ENCODE assay signal across 10 cellular contexts in genomic region chr17:67829331-67829730, GRCh38. TPM values are rescaled to one million over a fixed set of nuclear protein-coding genes. Genes with fewer than 3 reads are reported as not detected.
DNase-seq lines count a peak whose midpoint lies in the region; ATAC-seq and TF ChIP-seq lines count a peak whose summit lies in the region.
"Had no signal": no experiment of that assay in that cellular context is flagged by ENCODE, and none has a peak within 500 bp of the region (broad histone marks: within the 10 kb centered on the region; RNA-seq: fewer than 3 reads in every experiment).

No MANE protein-coding gene starts in this region.

- DNase-seq in CD4-positive, CD25-positive, alpha-beta regulatory T cell: peak; percentile 6 to 88 (median 29)
- DNase-seq in activated effector memory CD4-positive, alpha-beta T cell treated with anti-CD3 and anti-CD28 coated beads, Interleukin-2, amount 50 U/mL, for 16 hours: peak; percentile 73
- no peak for DNase-seq in natural killer cell
- no peak for DNase-seq in HEK293T (ENCODE audit: extremely low spot score)
- no peak for DNase-seq in erythroblast (lab: John Stamatoyannopoulos, UW)
- DNase-seq in Right ventricle myocardium superior: no peak
- DNase-seq in neuronal stem cell (ENCODE audit: low spot score): no peak
- DNase-seq: anterior cingulate cortex, NCI-H2171 treated with DMSO at 0.1 percent for 48 hours had no signal

- peaks cover 0 to 2% (median 0%) of the 10 kb centered on the region in 7 donors for H3K9me3 Mint-ChIP-seq in CD4-positive, CD25-positive, alpha-beta regulatory T cell
- no peaks in the 10 kb centered on the region for H3K9me3 Mint-ChIP-seq in natural killer cell

- peaks cover 88% of the 10 kb centered on the region for H3K79me2 ChIP-seq in Loucy (ENCODE audit: insufficient read depth, low read length)

- intact Hi-C loops in natural killer cell (cut with micrococcal nuclease): no loop called here
- intact Hi-C loops in Right ventricle myocardium superior (cut with DNase I): loop anchor here (10.0 kb wide), 1 partner anchor 115 kb away; the partner anchor contains the start of gene NOL11

- no peak for TF ChIP-seq CTCF in Loucy (conservative IDR thresholded peaks at IDR 0.05; ENCODE audit: low read length)
- no peak for TF ChIP-seq CTCF in natural killer cell (IDR thresholded peaks at IDR 0.05)

- peaks cover 76% of the 10 kb centered on the region for H4K20me1 ChIP-seq in Loucy (ENCODE audit: insufficient read depth, low read length, poor library complexity, severe bottlenecking)

- peak overlapping the region; percentile 84 to 100 (median 98) for H3K4me3 Mint-ChIP-seq in CD4-positive, CD25-positive, alpha-beta regulatory T cell
- peak overlapping the region; percentile 96 for H3K4me3 Mint-ChIP-seq in natural killer cell

- no peak overlapping the region for H3K4ac ChIP-seq in neuronal stem cell (ENCODE audit: low read length)

- no peaks in the 10 kb centered on the region for H3K27me3 ChIP-seq in CD4-positive, CD25-positive, alpha-beta regulatory T cell (ENCODE audit: control insufficient read depth, insufficient read depth, low read length)
- H3K27me3 ChIP-seq in Loucy (ENCODE audit: insufficient read depth, low read length, poor library complexity, severe bottlenecking) (peaks cover 4% of the 10 kb centered on the region), neuronal stem cell (ENCODE audit: control insufficient read depth in 3 of 3, insufficient read depth in 3 of 3, low read depth in 1 of 3, low read length in 3 of 3) (no peaks in the 10 kb centered on the region)

- no peak overlapping the region for H2BK15ac ChIP-seq in neuronal stem cell (ENCODE audit: low read length)

- H2BK120ac ChIP-seq in neuronal stem cell (ENCODE audit: low read depth, low read length): no peak overlapping the region

- H2AK5ac ChIP-seq in neuronal stem cell (ENCODE audit: low read depth, low read length): no peak overlapping the region

- H3K27ac Mint-ChIP-seq in CD4-positive, CD25-positive, alpha-beta regulatory T cell: peak overlapping the region in 2 of 3 donors; percentile 59 to 66
- peak overlapping the region; percentile 77 to 90 for H3K27ac Mint-ChIP-seq in natural killer cell

- H3F3A ChIP-seq in Loucy (ENCODE audit: low read depth): peaks cover 5% of the 10 kb centered on the region; the same call in 1 of the 2 replicates

- H3K79me1 ChIP-seq in neuronal stem cell (ENCODE audit: low read depth, low read length): no peaks in the 10 kb centered on the region

- peak; percentile 14 to 19 for ATAC-seq in CD4-positive, CD25-positive, alpha-beta regulatory T cell (ENCODE audit: low read depth in 2 of 2)
- ATAC-seq in natural killer cell (no peak), Right ventricle myocardium superior (ENCODE audit: poor library complexity) (no peak)

- H2BK12ac ChIP-seq in neuronal stem cell (ENCODE audit: low read length): no peak overlapping the region

- no peak overlapping the region for H2BK5ac ChIP-seq in neuronal stem cell (ENCODE audit: low read length)

- H2AFZ ChIP-seq in Loucy (ENCODE audit: low read length): no peak overlapping the region
- no peak overlapping the region for H2AFZ ChIP-seq in neuronal stem cell (ENCODE audit: low read length)

- peaks cover 30 to 77% (median 53%) of the 10 kb centered on the region in 4 donors for H3K4me1 Mint-ChIP-seq in CD4-positive, CD25-positive, alpha-beta regulatory T cell
- peaks cover 64 to 73% of the 10 kb centered on the region in 2 donors for H3K4me1 Mint-ChIP-seq in natural killer cell

- POLR2A ChIA-PET in HEK293T (lab: Yijun Ruan, JAX): no interaction called here

- H3K4me2 ChIP-seq in Loucy (ENCODE audit: low read depth, low read length, poor library complexity, severe bottlenecking) (peak overlapping the region; percentile 99), neuronal stem cell (ENCODE audit: insufficient read depth, low read length, poor library complexity, severe bottlenecking) (no peak overlapping the region)

- H3K27me3 Mint-ChIP-seq in CD4-positive, CD25-positive, alpha-beta regulatory T cell: peaks cover 10% of the 10 kb centered on the region
- no peaks in the 10 kb centered on the region for H3K27me3 Mint-ChIP-seq in natural killer cell (ENCODE audit: low read depth in 2 of 2)

- H4K91ac ChIP-seq in neuronal stem cell (ENCODE audit: low read depth, low read length, poor library complexity): no peak overlapping the region

- H3K9ac ChIP-seq in Loucy (ENCODE audit: low read depth, low read length, poor library complexity, severe bottlenecking) (peak overlapping the region; percentile 90), neuronal stem cell (ENCODE audit: low read depth, low read length, poor library complexity) (no peak overlapping the region)

- peaks cover 13% of the 10 kb centered on the region for H3K36me3 Mint-ChIP-seq in CD4-positive, CD25-positive, alpha-beta regulatory T cell
- no peaks in the 10 kb centered on the region for H3K36me3 Mint-ChIP-seq in natural killer cell

- H3K18ac ChIP-seq in neuronal stem cell (ENCODE audit: low read length): no peak overlapping the region

- H3K23ac ChIP-seq in neuronal stem cell (ENCODE audit: low read depth, low read length, poor library complexity): no peak overlapping the region

- no peak for TF ChIP-seq POLR2A in erythroblast (IDR thresholded peaks at IDR 0.05; ENCODE audit: low read length)

- H4K8ac ChIP-seq in neuronal stem cell (ENCODE audit: low read depth, low read length): no peak overlapping the region

- no peak overlapping the region for H3K14ac ChIP-seq in neuronal stem cell (ENCODE audit: low read length)

- H3K27ac ChIP-seq in CD4-positive, CD25-positive, alpha-beta regulatory T cell (ENCODE audit: insufficient read depth, low read length, poor library complexity, severe bottlenecking): peak overlapping the region; percentile 51
- no peak overlapping the region for H3K27ac ChIP-seq in neuronal stem cell (replicated peaks; ENCODE audit: low read length)

- peak overlapping the region; percentile 75 for H3K4me3 ChIP-seq in CD4-positive, CD25-positive, alpha-beta regulatory T cell (ENCODE audit: low read depth, low read length)
- H3K4me3 ChIP-seq in Loucy (ENCODE audit: low read length, poor library complexity, severe bottlenecking): peak overlapping the region; percentile 92
- no peak overlapping the region for H3K4me3 ChIP-seq in neuronal stem cell (ENCODE audit: low read length in 2 of 2)

- CTCF ChIA-PET in HEK293T (lab: Yijun Ruan, JAX): no interaction called here

- H3K9me3 ChIP-seq in CD4-positive, CD25-positive, alpha-beta regulatory T cell (ENCODE audit: control insufficient read depth in 2 of 2, low read length in 2 of 2): no peaks in the 10 kb centered on the region
- H3K9me3 ChIP-seq in Loucy (ENCODE audit: insufficient read depth, low read depth, low read length) (no peaks in the 10 kb centered on the region), neuronal stem cell (replicated peaks in 1 of 2; ENCODE audit: control insufficient read depth in 2 of 2, insufficient read depth in 1 of 2, low read depth in 1 of 2, low read length in 2 of 2) (peaks cover 0 to 11% of the 10 kb centered on the region in 2 donors)

- peaks cover 3% of the 10 kb centered on the region for H3K36me3 ChIP-seq in CD4-positive, CD25-positive, alpha-beta regulatory T cell (ENCODE audit: control insufficient read depth, insufficient read depth, low read length)
- no peaks in the 10 kb centered on the region; the same call in 1 of the 2 replicates for H3K36me3 ChIP-seq in Loucy (ENCODE audit: insufficient read depth, low read length)
- H3K36me3 ChIP-seq in neuronal stem cell (replicated peaks in 1 of 2; ENCODE audit: control insufficient read depth in 2 of 2, insufficient read depth in 2 of 2, low read length in 2 of 2): peaks cover 0 to 35% of the 10 kb centered on the region in 2 donors

- no peaks in the 10 kb centered on the region for H3K9me2 ChIP-seq in Loucy (replicated peaks; ENCODE audit: low read depth, low read length)

- H3K4me1 ChIP-seq in CD4-positive, CD25-positive, alpha-beta regulatory T cell (ENCODE audit: control insufficient read depth, insufficient read depth, low read length, poor library complexity, severe bottlenecking): peaks cover 52% of the 10 kb centered on the region
- H3K4me1 ChIP-seq in Loucy (ENCODE audit: insufficient read depth, low read length, poor library complexity, severe bottlenecking): peaks cover 59% of the 10 kb centered on the region
- peaks cover 2 to 3% of the 10 kb centered on the region in 2 donors for H3K4me1 ChIP-seq in neuronal stem cell (ENCODE audit: control insufficient read depth in 2 of 2, insufficient read depth in 1 of 2, low read depth in 1 of 2, low read length in 2 of 2)

- 100% methylated on average over 1 of the region's 7 CpGs; no CpG with 5 or more reads in 1 of the 2 donors for WGBS in neuronal stem cell (ENCODE audit: extremely low coverage in 2 of 2, insufficient read length in 2 of 2, insufficient replicate concordance in 1 of 2), 2 donors

TF ChIP-seq in HEK293T, 16 proteins besides CTCF, POLR2A, EP300 and RAD21 (continues in another document):
- TF ChIP-seq NFRKB (IDR thresholded peaks at IDR 0.05) (no peak), PKNOX1 (IDR thresholded peaks at IDR 0.05) (no peak), SUZ12 (IDR thresholded peaks at IDR 0.05) (no peak), LEF1 (IDR thresholded peaks at IDR 0.05; ENCODE audit: borderline replicate concordance) (no peak), ZNF384 (IDR thresholded peaks at IDR 0.05) (no peak), FOXA1 (IDR thresholded peaks at IDR 0.05) (no peak), CTBP1 (IDR thresholded peaks at IDR 0.05; ENCODE audit: borderline replicate concordance) (no peak), TARDBP (IDR thresholded peaks at IDR 0.05) (no peak), BHLHE40 (IDR thresholded peaks at IDR 0.05; ENCODE audit: borderline replicate concordance) (no peak), ARNT (IDR thresholded peaks at IDR 0.05) (no peak), SP1 (IDR thresholded peaks at IDR 0.05) (no peak), L3MBTL2 (conservative IDR thresholded peaks at IDR 0.05) (no peak), FOXM1 (IDR thresholded peaks at IDR 0.05; ENCODE audit: borderline replicate concordance) (no peak), ELF4 (IDR thresholded peaks at IDR 0.05) (no peak)

RNA-seq across cellular contexts. Expression of gene BPTF, which starts 4.0 kb away (rescaled TPM):
- 157 TPM for total RNA-seq in CD4-positive, CD25-positive, alpha-beta regulatory T cell
- 10 to 100 TPM in 2 of 4 donors, 1 to 10 TPM in 2; 7.5 to 13.5 (median 11.0) TPM for polyA plus RNA-seq in CD4-positive, CD25-positive, alpha-beta regulatory T cell
- total RNA-seq in natural killer cell (100 to 1,000 TPM; 168 to 205 (median 193) TPM), Right ventricle myocardium superior (68.7 TPM)
- polyA plus RNA-seq in neuronal stem cell (2013, experiment 1 of 2): 106 TPM
- polyA plus RNA-seq in neuronal stem cell (2013, experiment 2 of 2): 109 TPM

Comparison
In these comparisons a context has a peak if more than half of its experiments do, and no peak if none do; other contexts are left out.
1. ATAC-seq: peak in CD4-positive, CD25-positive, alpha-beta regulatory T cell (2 of 2); none in natural killer cell (0 of 3) and Right ventricle myocardium superior (single experiment).
2. DNase-seq: peak in CD4-positive, CD25-positive, alpha-beta regulatory T cell (3 of 3) and activated effector memory CD4-positive, alpha-beta T cell treated with anti-CD3 and anti-CD28 coated beads, Interleukin-2, amount 50 U/mL, for 16 hours (single experiment); none in natural killer cell (single experiment), HEK293T (single experiment), erythroblast (0 of 2), Right ventricle myocardium superior (single experiment) and neuronal stem cell (single experiment).
3. H3K4me3 ChIP-seq: peak in CD4-positive, CD25-positive, alpha-beta regulatory T cell (single experiment) and Loucy (single experiment); none in neuronal stem cell (0 of 2).